In genomic region chr10:92619368-92619767, GRCh38 we compare ENCODE assay signal across 15 cellular contexts. TPM values are rescaled to one million over a fixed set of nuclear protein-coding genes. Genes with fewer than 3 reads are reported as not detected.
DNase-seq lines count a peak whose midpoint lies in the region; ATAC-seq and TF ChIP-seq lines count a peak whose summit lies in the region.
"Had no signal": no experiment of that assay in that cellular context is flagged by ENCODE, and none has a peak within 500 bp of the region (broad histone marks: within the 10 kb centered on the region; RNA-seq: fewer than 3 reads in every experiment).

No MANE protein-coding gene starts in this region.

- H3K9me3 Mint-ChIP-seq in natural killer cell = no peaks in the 10 kb centered on the region
- H3K9me3 Mint-ChIP-seq in natural killer cell treated with Interleukin-12 subunit alpha and Interleukin-12 subunit beta and Interleukin-15 and Interleukin-18, amount 100 ng/mL, for 72 hours = no peaks in the 10 kb centered on the region
- H3K9me3 Mint-ChIP-seq: CD4-positive, alpha-beta T cell; H9; HFFc6 had no signal

- no peak overlapping the region for H3K4me3 ChIP-seq in LNCaP clone FGC (ENCODE audit: low read depth, low read length)

- peaks cover 4 to 14% of the 10 kb centered on the region in 2 donors for H3K4me1 Mint-ChIP-seq in natural killer cell
- H3K4me1 Mint-ChIP-seq in natural killer cell treated with Interleukin-12 subunit alpha and Interleukin-12 subunit beta and Interleukin-15 and Interleukin-18, amount 100 ng/mL, for 72 hours (ENCODE audit: low read depth in 2 of 2) = peaks cover 0 to 5% of the 10 kb centered on the region in 2 donors
- H3K4me1 Mint-ChIP-seq: B cell, H9 had no signal

- H3K36me3 Mint-ChIP-seq in natural killer cell = no peaks in the 10 kb centered on the region
- peaks cover 9% of the 10 kb centered on the region for H3K36me3 Mint-ChIP-seq in natural killer cell treated with Interleukin-12 subunit alpha and Interleukin-12 subunit beta and Interleukin-15 and Interleukin-18, amount 100 ng/mL, for 72 hours

- DNase-seq in natural killer cell = no peak
- no peak for DNase-seq in natural killer cell treated with Interleukin-12 subunit alpha and Interleukin-12 subunit beta and Interleukin-15 and Interleukin-18, amount 100 ng/mL, for 72 hours (ENCODE audit: low spot score)
- peak; percentile 15 for DNase-seq in LNCaP clone FGC (ENCODE audit: low read depth)
- DNase-seq in fibroblast of peridontal ligament (ENCODE audit: extremely low read depth) = peak; percentile 34
- DNase-seq in activated gamma-delta T cell treated with Interleukin-2 at 50 U/mL for 16 hours = no peak
- no peak for DNase-seq in activated T-cell treated with anti-CD3 and anti-CD28 coated beads, Interleukin-2, amount 50 U/mL, for 1 hour
- DNase-seq in left lobe of liver (ENCODE audit: low spot score) = no peak
- DNase-seq: C1 segment of cervical spinal cord; Calu3; CD4-positive, alpha-beta T cell; DMS 273 treated with DMSO at 0.1 percent for 48 hours; GOT3; H9; HFFc6 had no signal

- no peak overlapping the region for H3K4me3 Mint-ChIP-seq in natural killer cell
- no peak overlapping the region for H3K4me3 Mint-ChIP-seq in natural killer cell treated with Interleukin-12 subunit alpha and Interleukin-12 subunit beta and Interleukin-15 and Interleukin-18, amount 100 ng/mL, for 72 hours
- H3K4me3 Mint-ChIP-seq: B cell; CD4-positive, alpha-beta T cell; H9; HFFc6 had no signal

- no peak overlapping the region for H3K27ac Mint-ChIP-seq in natural killer cell
- H3K27ac Mint-ChIP-seq in natural killer cell treated with Interleukin-12 subunit alpha and Interleukin-12 subunit beta and Interleukin-15 and Interleukin-18, amount 100 ng/mL, for 72 hours = no peak overlapping the region
- H3K27ac Mint-ChIP-seq: B cell; CD4-positive, alpha-beta T cell; H9; HFFc6 had no signal

- H3K27me3 Mint-ChIP-seq in natural killer cell (ENCODE audit: low read depth in 2 of 2) = no peaks in the 10 kb centered on the region
- H3K27me3 Mint-ChIP-seq in natural killer cell treated with Interleukin-12 subunit alpha and Interleukin-12 subunit beta and Interleukin-15 and Interleukin-18, amount 100 ng/mL, for 72 hours = no peaks in the 10 kb centered on the region
- H3K27me3 Mint-ChIP-seq: B cell; CD4-positive, alpha-beta T cell had no signal

- ATAC-seq in natural killer cell (peak; percentile 29 to 68 (median 47)), left lobe of liver (no peak)
- no peak for ATAC-seq in natural killer cell treated with Interleukin-12 subunit alpha and Interleukin-12 subunit beta and Interleukin-15 and Interleukin-18, amount 100 ng/mL, for 72 hours

- TF ChIP-seq CTCF in natural killer cell (IDR thresholded peaks at IDR 0.05) (no peak), LNCaP clone FGC (IDR thresholded peaks at IDR 0.05; ENCODE audit: control insufficient read depth, extremely low read depth, insufficient read depth) (no peak)

- intact Hi-C loops in natural killer cell (cut with micrococcal nuclease) = no loop called here

RNA-seq across cellular contexts. Expression of gene KIF11, which starts 26.4 kb away (rescaled TPM):
- total RNA-seq in natural killer cell = 1 to 10 TPM; 1.3 to 2.4 (median 1.9) TPM
- total RNA-seq in natural killer cell treated with Interleukin-12 subunit alpha and Interleukin-12 subunit beta and Interleukin-15 and Interleukin-18, amount 100 ng/mL, for 72 hours = 10 to 100 TPM; 25.6 to 42.2 TPM
- total RNA-seq in left lobe of liver = 0.38 TPM

RNA-seq across cellular contexts. Expression of gene IDE, which starts 45.5 kb away (rescaled TPM):
- total RNA-seq in natural killer cell (10 to 100 TPM; 18.2 to 23.5 (median 21.8) TPM), left lobe of liver (26.9 TPM)
- 10 to 100 TPM; 41.4 to 52.8 TPM for total RNA-seq in natural killer cell treated with Interleukin-12 subunit alpha and Interleukin-12 subunit beta and Interleukin-15 and Interleukin-18, amount 100 ng/mL, for 72 hours

Comparison
In these comparisons a context has a peak if more than half of its experiments do, and no peak if none do; other contexts are left out.
1. ATAC-seq: peak in natural killer cell (3 of 3); none in natural killer cell treated with Interleukin-12 subunit alpha and Interleukin-12 subunit beta and Interleukin-15 and Interleukin-18, amount 100 ng/mL, for 72 hours (0 of 2) and left lobe of liver (single experiment).
2. RNA of gene KIF11, which starts 26.4 kb away (total RNA-seq): 25.6 to 42.2 TPM in natural killer cell treated with Interleukin-12 subunit alpha and Interleukin-12 subunit beta and Interleukin-15 and Interleukin-18, amount 100 ng/mL, for 72 hours; 1.3 to 2.4 TPM in natural killer cell and 0.38 TPM in left lobe of liver (single experiment); every median in the first group is over 4 times any median in the second.
3. DNase-seq: peak in LNCaP clone FGC (single experiment) and fibroblast of peridontal ligament (single experiment); none in natural killer cell (single experiment), natural killer cell treated with Interleukin-12 subunit alpha and Interleukin-12 subunit beta and Interleukin-15 and Interleukin-18, amount 100 ng/mL, for 72 hours (single experiment), activated gamma-delta T cell treated with Interleukin-2 at 50 U/mL for 16 hours (single experiment), activated T-cell treated with anti-CD3 and anti-CD28 coated beads, Interleukin-2, amount 50 U/mL, for 1 hour (single experiment) and left lobe of liver (single experiment).